29 cellular contexts compared by ENCODE assay signal in genomic region chr10:82847242-82847641, GRCh38.
"Had no signal": no experiment of that assay in that cellular context is flagged by ENCODE, and none has a peak within 500 bp of the region (broad histone marks: within the 10 kb centered on the region; RNA-seq: fewer than 3 reads in every experiment).

No MANE protein-coding gene starts in this region.

- DNase-seq: stimulated activated CD4-positive, alpha-beta T cell treated with anti-CD3 and anti-CD28 coated beads, Interleukin-2, amount 100 ng/mL, for 48 hours; stimulated activated CD4-positive, alpha-beta T cell treated with anti-CD3 and anti-CD28 coated beads, Interleukin-4, amount 100 ng/mL, for 1 hour; stimulated activated CD4-positive, alpha-beta T cell treated with anti-CD3 and anti-CD28 coated beads, Interleukin-4, amount 100 ng/mL, for 24 hours; stimulated activated CD4-positive, alpha-beta T cell treated with anti-CD3 and anti-CD28 coated beads, Interleukin-4, amount 100 ng/mL, for 4 hours; stimulated activated CD8-positive, alpha-beta memory T cell treated with anti-CD3 and anti-CD28 coated beads, Interleukin-4, amount 100 ng/mL, for 48 hours; stimulated activated naive B cell treated with anti-CD40 and anti-IgM and Interleukin-4, amounts not matched to agents 10 μg/mL and 1 μg/mL and 100 μg/mL, for 72 hours; stimulated activated naive CD4-positive, alpha-beta T cell; stimulated activated naive CD4-positive, alpha-beta T cell treated with Interleukin-2 at 50 U/mL for 16 hours; stimulated activated naive CD8-positive, alpha-beta T cell treated with anti-CD3 and anti-CD28 coated beads, Interleukin-15, amount 100 ng/mL, for 72 hours; stimulated activated naive CD8-positive, alpha-beta T cell treated with anti-CD3 and anti-CD28 coated beads, Interleukin-15, Interleukin-2, amounts not matched to agents 100 U/mL and 50 U/mL, for 24 hours; stomach; substantia nigra; testis; thyroid gland; tibial artery; transverse colon; trophoblast cell; upper lobe of left lung; upper lobe of right lung; uterus had no signal

- ATAC-seq: stimulated activated effector memory CD8-positive, alpha-beta T cell treated with anti-CD3 and anti-CD28 coated beads, Interleukin-12 subunit alpha, Interleukin-12 subunit beta, amount 100 ng/mL, for 72 hours; stimulated activated memory B cell treated with anti-CD40 and anti-IgM and Interleukin-4, amounts not matched to agents 10 μg/mL and 1 μg/mL and 100 μg/mL, for 72 hours; stimulated activated naive B cell treated with anti-CD40 and anti-IgM and Interleukin-4, amounts not matched to agents 10 μg/mL and 1 μg/mL and 100 μg/mL, for 72 hours; stimulated activated naive CD8-positive, alpha-beta T cell treated with anti-CD3 and anti-CD28 coated beads, Interleukin-15, amount 100 ng/mL, for 72 hours; stimulated activated naive CD8-positive, alpha-beta T cell treated with anti-CD3 and anti-CD28 coated beads, Interleukin-15, Interleukin-2, amounts not matched to agents 100 U/mL and 50 U/mL, for 24 hours; upper lobe of right lung had no signal

- H3K27me3 ChIP-seq: stomach, suprapubic skin, testis, thyroid gland, tibial artery, tibial nerve, transverse colon, upper lobe of left lung, upper lobe of right lung, uterus, vagina had no signal

- H3K27me3 Mint-ChIP-seq: stimulated activated memory B cell treated with anti-CD40 and anti-IgM and Interleukin-4, amounts not matched to agents 10 μg/mL and 1 μg/mL and 100 μg/mL, for 72 hours; stimulated activated naive B cell treated with anti-CD40 and anti-IgM and Interleukin-4, amounts not matched to agents 10 μg/mL and 1 μg/mL and 100 μg/mL, for 72 hours; stimulated activated naive CD8-positive, alpha-beta T cell treated with anti-CD3 and anti-CD28 coated beads, Interleukin-15, amount 100 ng/mL, for 72 hours; stimulated activated naive CD8-positive, alpha-beta T cell treated with anti-CD3 and anti-CD28 coated beads, Interleukin-15, Interleukin-2, amounts not matched to agents 100 ng/mL and 50 ng/mL, for 24 hours; type B pancreatic cell had no signal

- H3K4me1 Mint-ChIP-seq: stimulated activated effector memory CD8-positive, alpha-beta T cell treated with anti-CD3 and anti-CD28 coated beads, Interleukin-12 subunit alpha, Interleukin-12 subunit beta, amount 100 ng/mL, for 72 hours; stimulated activated memory B cell treated with anti-CD40 and anti-IgM and Interleukin-4, amounts not matched to agents 10 μg/mL and 1 μg/mL and 100 μg/mL, for 72 hours; stimulated activated naive B cell treated with anti-CD40 and anti-IgM and Interleukin-4, amounts not matched to agents 10 μg/mL and 1 μg/mL and 100 μg/mL, for 72 hours; stimulated activated naive CD8-positive, alpha-beta T cell treated with anti-CD3 and anti-CD28 coated beads, Interleukin-15, amount 100 ng/mL, for 72 hours had no signal

- H3K4me1 ChIP-seq: stomach, suprapubic skin, testis, thyroid gland, tibial artery, tibial nerve, transverse colon, upper lobe of left lung, upper lobe of right lung, uterus, vagina had no signal

- H3K9me3 ChIP-seq: suprapubic skin, testis, thoracic aorta, thyroid gland, tibial artery, tibial nerve, transverse colon, upper lobe of left lung, upper lobe of right lung, uterus, vagina had no signal

- H3K4me3 ChIP-seq: stomach, suprapubic skin, testis, thoracic aorta, thyroid gland, tibial artery, tibial nerve, transverse colon, upper lobe of left lung, upper lobe of right lung, uterus, vagina had no signal

- H3K4me3 Mint-ChIP-seq: stimulated activated effector memory CD8-positive, alpha-beta T cell treated with anti-CD3 and anti-CD28 coated beads, Interleukin-12 subunit alpha, Interleukin-12 subunit beta, amount 100 ng/mL, for 72 hours; stimulated activated memory B cell treated with anti-CD40 and anti-IgM and Interleukin-4, amounts not matched to agents 10 μg/mL and 1 μg/mL and 100 μg/mL, for 72 hours; stimulated activated naive B cell treated with anti-CD40 and anti-IgM and Interleukin-4, amounts not matched to agents 10 μg/mL and 1 μg/mL and 100 μg/mL, for 72 hours; stimulated activated naive CD8-positive, alpha-beta T cell treated with anti-CD3 and anti-CD28 coated beads, Interleukin-15, amount 100 ng/mL, for 72 hours; stimulated activated naive CD8-positive, alpha-beta T cell treated with anti-CD3 and anti-CD28 coated beads, Interleukin-15, Interleukin-2, amounts not matched to agents 100 ng/mL and 50 ng/mL, for 24 hours; type B pancreatic cell had no signal

- H3K27ac Mint-ChIP-seq: stimulated activated effector memory CD8-positive, alpha-beta T cell treated with anti-CD3 and anti-CD28 coated beads, Interleukin-12 subunit alpha, Interleukin-12 subunit beta, amount 100 ng/mL, for 72 hours; stimulated activated memory B cell treated with anti-CD40 and anti-IgM and Interleukin-4, amounts not matched to agents 10 μg/mL and 1 μg/mL and 100 μg/mL, for 72 hours; stimulated activated naive B cell treated with anti-CD40 and anti-IgM and Interleukin-4, amounts not matched to agents 10 μg/mL and 1 μg/mL and 100 μg/mL, for 72 hours; stimulated activated naive CD8-positive, alpha-beta T cell treated with anti-CD3 and anti-CD28 coated beads, Interleukin-15, amount 100 ng/mL, for 72 hours; stimulated activated naive CD8-positive, alpha-beta T cell treated with anti-CD3 and anti-CD28 coated beads, Interleukin-15, Interleukin-2, amounts not matched to agents 100 ng/mL and 50 ng/mL, for 24 hours; type B pancreatic cell had no signal

- H3K27ac ChIP-seq: stomach, suprapubic skin, testis, thoracic aorta, thyroid gland, tibial artery, tibial nerve, transverse colon, upper lobe of left lung, upper lobe of right lung, uterus, vagina had no signal

- H3K36me3 Mint-ChIP-seq: stimulated activated effector memory CD8-positive, alpha-beta T cell treated with anti-CD3 and anti-CD28 coated beads, Interleukin-12 subunit alpha, Interleukin-12 subunit beta, amount 100 ng/mL, for 72 hours; stimulated activated memory B cell treated with anti-CD40 and anti-IgM and Interleukin-4, amounts not matched to agents 10 μg/mL and 1 μg/mL and 100 μg/mL, for 72 hours; stimulated activated naive B cell treated with anti-CD40 and anti-IgM and Interleukin-4, amounts not matched to agents 10 μg/mL and 1 μg/mL and 100 μg/mL, for 72 hours; type B pancreatic cell had no signal

- FAIRE-seq: urothelium cell line had no signal

- H3K36me3 ChIP-seq: stomach, suprapubic skin, thoracic aorta, thyroid gland, tibial artery, tibial nerve, transverse colon, upper lobe of left lung, upper lobe of right lung, uterus, vagina had no signal
